8 cellular contexts compared by ENCODE assay signal in the genomic region with DNA sequence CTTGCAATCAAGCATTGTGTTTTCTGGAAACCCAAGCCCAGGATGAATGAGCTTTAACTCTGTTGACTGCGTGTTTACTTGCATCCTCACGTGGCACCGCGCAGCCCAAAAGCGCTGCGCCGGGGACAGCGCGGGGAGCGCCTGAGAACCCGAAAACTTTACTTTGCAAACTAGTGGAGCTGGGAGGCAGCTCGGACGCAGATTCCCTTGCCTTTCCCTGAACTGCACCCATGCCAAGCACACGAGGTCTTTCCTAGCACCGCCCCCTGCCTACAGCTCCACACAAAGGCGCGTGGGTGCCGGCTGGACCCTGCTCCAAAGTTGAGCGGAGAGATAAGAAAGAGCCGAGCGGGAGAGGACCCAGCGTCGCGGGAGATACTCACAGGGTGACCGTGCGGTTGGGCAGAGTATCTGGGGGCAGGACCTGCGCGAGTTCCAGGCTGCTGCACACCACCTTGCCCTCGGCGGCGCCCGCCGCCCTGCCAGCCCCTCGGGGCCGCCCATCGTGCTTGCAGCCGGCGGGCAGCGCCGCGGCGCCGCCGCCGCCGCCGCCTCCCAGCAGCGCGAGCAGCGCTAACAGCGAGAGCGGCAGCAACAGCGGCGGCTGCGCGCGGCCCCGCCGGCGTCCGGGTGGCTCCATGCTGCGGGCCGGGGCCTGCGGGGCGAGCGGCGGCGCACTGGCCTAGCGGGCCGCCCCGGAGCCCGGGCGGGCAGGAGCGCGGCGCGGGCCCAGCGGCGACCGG. TPM values are rescaled to one million over a fixed set of nuclear protein-coding genes. Genes with fewer than 3 reads are reported as not detected.
DNase-seq lines count a peak whose midpoint lies in the region; ATAC-seq and TF ChIP-seq lines count a peak whose summit lies in the region.

No MANE protein-coding gene starts in this region.

- H2AFZ ChIP-seq in MM.1S (ENCODE audit: low read length), result peak overlapping the region; percentile 82

- 0 out of 2 replicates have a peak, but pooled peaks cover 3% of the 10 kb centered on the region for H3K4me1 ChIP-seq in MM.1S (ENCODE audit: low read length)
- peaks cover 4 to 13% of the 10 kb centered on the region in 2 donors for H3K4me1 ChIP-seq in left lung

- H3K9me2 ChIP-seq in MM.1S (replicated peaks; ENCODE audit: insufficient read depth, low read length), result no peaks in the 10 kb centered on the region

- no peaks in the 10 kb centered on the region for H3K36me3 ChIP-seq in BJ (ENCODE audit: control insufficient read depth, insufficient read depth, low read length)
- no peaks in the 10 kb centered on the region for H3K36me3 ChIP-seq in MM.1S (replicated peaks; ENCODE audit: insufficient read depth, low read length)
- H3K36me3 ChIP-seq in left lung, result no peaks in the 10 kb centered on the region

- H3K4me3 ChIP-seq in BJ (ENCODE audit: low read depth, low read length) (peak overlapping the region; percentile 70), MM.1S (ENCODE audit: low read length) (peak overlapping the region; percentile 89), dorsolateral prefrontal cortex (peak overlapping the region; percentile 38 to 76 (median 62)), left lung (peak overlapping the region; percentile 46 to 54)

- DNase-seq in BJ (ENCODE audit: low read depth), result no peak
- DNase-seq in MM.1S, result peak; percentile 63
- DNase-seq in T1000 (lab: John Stamatoyannopoulos, UW), result peak; percentile 77
- DNase-seq in dorsolateral prefrontal cortex, result peak in 6 of 10 donors; percentile 12 to 63 (median 34)
- DNase-seq in left lung, result peak; percentile 63 to 80
- peak; percentile 7 for DNase-seq in stimulated activated CD4-positive, alpha-beta T cell treated with anti-CD3 and anti-CD28 coated beads, Interleukin-2, amount 100 ng/mL, for 4 hours (ENCODE audit: low read depth)

- TF ChIP-seq CTCF in BJ (IDR thresholded peaks at IDR 0.05; ENCODE audit: insufficient read depth, low read depth, low read length) (peak; percentile 16; the same call in 1 of the 2 replicates), MM.1S (IDR thresholded peaks at IDR 0.05; ENCODE audit: low read length) (no peak), dorsolateral prefrontal cortex (IDR thresholded peaks at IDR 0.05 in 54 of 56, conservative IDR thresholded peaks at IDR 0.05 in 2 of 56; ENCODE audit: low read depth in 1 of 56, partially characterized antibody in 56 of 56) (peak in 11 of 56 donors; percentile 8 to 37 (median 19)), left lung (IDR thresholded peaks at IDR 0.05) (no peak)

- POLR2A ChIA-PET in BJ (lab: Charles Lee), result interaction anchor here (0.6 kb wide), 1 partner anchor 1328 kb away, joined by 3 read pairs; no protein-coding TSS in a partner anchor

- no peaks in the 10 kb centered on the region for H3K27me3 ChIP-seq in BJ (ENCODE audit: control insufficient read depth, insufficient read depth, low read length)
- no peaks in the 10 kb centered on the region for H3K27me3 ChIP-seq in MM.1S (replicated peaks; ENCODE audit: insufficient read depth, low read length)
- H3K27me3 ChIP-seq in dorsolateral prefrontal cortex, result peaks cover 0 to 3% (median 0%) of the 10 kb centered on the region in 45 donors
- peaks cover 0 to 30% of the 10 kb centered on the region in 2 donors for H3K27me3 ChIP-seq in left lung

- peak overlapping the region; percentile 34; the same call in 1 of the 2 replicates for H3K9ac ChIP-seq in MM.1S (ENCODE audit: low read length)

- H4K20me1 ChIP-seq in MM.1S (ENCODE audit: insufficient read depth, low read length), result no peaks in the 10 kb centered on the region

- CTCF ChIA-PET in BJ (lab: Yijun Ruan, JAX), result interaction anchor here (1.1 kb wide), 1 partner anchor 8 kb away, joined by 3 read pairs; no protein-coding TSS in a partner anchor

- intact Hi-C loops in dorsolateral prefrontal cortex (cut with DNase I), result no loop called here
- intact Hi-C loops in left lung (cut with DNase I), result no loop called here

- H3K79me2 ChIP-seq in MM.1S (ENCODE audit: low read length), result peaks cover 43% of the 10 kb centered on the region

- H3K9me3 ChIP-seq in MM.1S (replicated peaks; ENCODE audit: insufficient read depth, low read length) (no peaks in the 10 kb centered on the region), left lung (no peaks in the 10 kb centered on the region)

- H3K4me2 ChIP-seq in MM.1S (ENCODE audit: low read depth, low read length), result peak overlapping the region; percentile 87

- ATAC-seq in GM19463 (IDR thresholded peaks at IDR 0.05; ENCODE audit: unreplicated experiment) (peak; percentile 48), left lung (peak; percentile 78), GM21526 (IDR thresholded peaks at IDR 0.05; ENCODE audit: low FRiP score, unreplicated experiment) (no peak)

- peaks cover 5% of the 10 kb centered on the region; the same call in 1 of the 2 replicates for H3F3A ChIP-seq in MM.1S (ENCODE audit: insufficient read depth, low read length)

- H3K27ac ChIP-seq in MM.1S (ENCODE audit: low read length) (peak overlapping the region; percentile 45; the same call in 1 of the 2 replicates), dorsolateral prefrontal cortex (peak overlapping the region in 27 of 59 donors; percentile 0 to 83 (median 59)), left lung (peak overlapping the region; percentile 45 to 62)

RNA-seq across cellular contexts. Expression of a gene that starts 0.6 kb away (rescaled TPM):
- 10.1 and 10.6 TPM in 2 replicates for polyA plus RNA-seq in BJ (2011; rRNA removed)
- 21.1 and 27.9 TPM in 2 replicates for polyA minus RNA-seq in BJ (2011; rRNA and poly(A)+ RNA removed)
- total RNA-seq in dorsolateral prefrontal cortex (10 to 100 TPM; 17.2 to 96.8 (median 33.7) TPM), left lung (10 to 100 TPM; 17.6 to 20.6 TPM)
